Comparison of ENCODE assay signal across 18 cellular contexts in genomic region chr9:124499214-124499613, GRCh38. TPM values are rescaled to one million over a fixed set of nuclear protein-coding genes. Genes with fewer than 3 reads are reported as not detected.
A peak's percentile ranks its signal among the peaks of the same experiment; 100 is the strongest.
DNase-seq lines count a peak whose midpoint lies in the region; ATAC-seq, FAIRE-seq and TF ChIP-seq lines count a peak whose summit lies in the region.
"Had no signal": no experiment of that assay in that cellular context is flagged by ENCODE, and none has a peak within 500 bp of the region (broad histone marks: within the 10 kb centered on the region; RNA-seq: fewer than 3 reads in every experiment).

No MANE protein-coding gene starts in this region.

- H3K36me3 ChIP-seq in K562 (ENCODE audit: control insufficient read depth, insufficient read depth, low read length) (no peaks in the 10 kb centered on the region), HAP-1 (replicated peaks) (no peaks in the 10 kb centered on the region)

- no peak for TF ChIP-seq RAD21 in K562 (CRISPR knock-in tag; conservative IDR thresholded peaks at IDR 0.05 in 1 of 2, IDR thresholded peaks at IDR 0.05 in 1 of 2)

- no peak for FAIRE-seq in K562 (lab: Jason Lieb, UNC)
- FAIRE-seq: GM19239, H54 had no signal

- no peaks in the 10 kb centered on the region for H3K79me2 ChIP-seq in K562 (ENCODE audit: control insufficient read depth, insufficient read depth, low read length)

- peaks cover 23% of the 10 kb centered on the region; the same call in 1 of the 2 replicates for H4K20me1 ChIP-seq in K562 (replicated peaks; ENCODE audit: control insufficient read depth, insufficient read depth, low read length)

- H3K27me3 ChIP-seq in K562 (ENCODE audit: control insufficient read depth in 2 of 2, insufficient read depth in 2 of 2, low read length in 2 of 2) (peaks cover 29 to 85% of the 10 kb centered on the region in 2 experiments; a peak in 4 of 5 replicates), HAP-1 (ENCODE audit: low read depth) (peaks cover 17% of the 10 kb centered on the region)

- H3K4me2 ChIP-seq in K562 (ENCODE audit: insufficient read depth, low read length): no peak overlapping the region
- H3K4me2 ChIP-seq: KMS-11 had no signal

- H3K9ac ChIP-seq in K562 (ENCODE audit: insufficient read depth in 1 of 2, low read depth in 2 of 2, low read length in 2 of 2): no peak overlapping the region; a peak in 1 of 4 replicates
- H3K9ac ChIP-seq: KMS-11 had no signal

- no peaks in the 10 kb centered on the region for H3K9me1 ChIP-seq in K562 (ENCODE audit: control insufficient read depth, insufficient read depth, low read length)

- in situ Hi-C loops in K562 (cut with MboI): no loop called here
- in situ Hi-C loops in HAP-1 (cut with MboI; ENCODE audit: low sequenced_read_pairs): no loop called here

- no peak for TF ChIP-seq EP300 in K562 (IDR thresholded peaks at IDR 0.05; ENCODE audit: low read length)

- no peaks in the 10 kb centered on the region for H3K36me3 Mint-ChIP-seq in activated CD8-positive, alpha-beta T cell treated with anti-CD3 and anti-CD28 coated beads for 36 hours (ENCODE audit: low read depth)
- no peaks in the 10 kb centered on the region for H3K36me3 Mint-ChIP-seq in activated CD8-positive, alpha-beta T cell treated with anti-CD3 and anti-CD28 coated beads, Interleukin-2, amount 10 ng/mL, durations not matched to agents 7 days and 5 days (ENCODE audit: low read depth)

- H3K4me1 ChIP-seq in K562 (replicated peaks in 1 of 2; ENCODE audit: control insufficient read depth in 2 of 2, insufficient read depth in 2 of 2, low read length in 2 of 2): peaks cover 11 to 45% of the 10 kb centered on the region in 2 experiments; a peak in 3 of 5 replicates
- H3K4me1 ChIP-seq in HAP-1: no peaks in the 10 kb centered on the region

- intact Hi-C loops in activated CD8-positive, alpha-beta T cell treated with anti-CD3 and anti-CD28 coated beads for 36 hours (cut with micrococcal nuclease): no loop called here
- intact Hi-C loops in K562 (cut with micrococcal nuclease): no loop called here

- TF ChIP-seq CTCF in activated CD8-positive, alpha-beta T cell treated with anti-CD3 and anti-CD28 coated beads for 36 hours (IDR thresholded peaks at IDR 0.05): no peak
- TF ChIP-seq CTCF in K562 (IDR thresholded peaks at IDR 0.05 in 2 of 3, conservative IDR thresholded peaks at IDR 0.05 in 1 of 3; ENCODE audit: insufficient read depth in 2 of 3, low read depth in 1 of 3, low read length in 3 of 3): no peak

- no TSS peak for BruUV-seq in K562 (replicated peaks; lab: Mats Ljungman, UMichigan)

- CTCF ChIA-PET in activated CD8-positive, alpha-beta T cell treated with anti-CD3 and anti-CD28 coated beads for 36 hours (lab: Charles Lee): interaction anchor here (2.2 kb wide), 1 partner anchor 38 kb away, joined by 10 read pairs; no protein-coding TSS in a partner anchor
- CTCF ChIA-PET in activated CD8-positive, alpha-beta T cell treated with anti-CD3 and anti-CD28 coated beads, Interleukin-2, amount 10 ng/mL, durations not matched to agents 7 days and 5 days (lab: Charles Lee): no interaction called here
- CTCF ChIA-PET in K562 (lab: Yijun Ruan, JAX; ENCODE audit: low intra/inter-chr PET ratio): no interaction called here

- no peak overlapping the region for H3K4me3 Mint-ChIP-seq in activated CD8-positive, alpha-beta T cell treated with anti-CD3 and anti-CD28 coated beads for 36 hours
- H3K4me3 Mint-ChIP-seq in activated CD8-positive, alpha-beta T cell treated with anti-CD3 and anti-CD28 coated beads, Interleukin-2, amount 10 ng/mL, durations not matched to agents 7 days and 5 days: no peak overlapping the region

- TF ChIP-seq POLR2A in K562 (conservative IDR thresholded peaks at IDR 0.05): no peak

- H3K4me3 ChIP-seq in K562 (no peak overlapping the region), HAP-1 (no peak overlapping the region)

- no peak overlapping the region for H3K27ac ChIP-seq in K562 (ENCODE audit: extremely low read depth, low read depth, low read length)
- H3K27ac ChIP-seq: 22Rv1, KMS-11 had no signal

- POLR2A ChIA-PET in activated CD8-positive, alpha-beta T cell treated with anti-CD3 and anti-CD28 coated beads for 36 hours (lab: Charles Lee): interaction anchor here (0.6 kb wide), 1 partner anchor 87 kb away, joined by 4 read pairs; no protein-coding TSS in a partner anchor
- POLR2A ChIA-PET in activated CD8-positive, alpha-beta T cell treated with anti-CD3 and anti-CD28 coated beads, Interleukin-2, amount 10 ng/mL, durations not matched to agents 7 days and 5 days (lab: Charles Lee): no interaction called here
- POLR2A ChIA-PET in K562 (lab: Yijun Ruan, JAX): interaction anchor here (0.6 kb wide), 1 partner anchor 29 kb away, joined by 4 read pairs; no protein-coding TSS in a partner anchor

- no peak overlapping the region for H3K27ac Mint-ChIP-seq in activated CD8-positive, alpha-beta T cell treated with anti-CD3 and anti-CD28 coated beads for 36 hours
- no peak overlapping the region for H3K27ac Mint-ChIP-seq in activated CD8-positive, alpha-beta T cell treated with anti-CD3 and anti-CD28 coated beads, Interleukin-2, amount 10 ng/mL, durations not matched to agents 7 days and 5 days
- H3K27ac Mint-ChIP-seq: IgD-negative memory B cell had no signal

- WGBS in K562 (ENCODE audit: insufficient coverage, low coverage, missing lambda C conversion rate): 7% methylated on average over 2 of the region's 3 CpGs

- H3K4me1 Mint-ChIP-seq in activated CD8-positive, alpha-beta T cell treated with anti-CD3 and anti-CD28 coated beads for 36 hours (ENCODE audit: low read depth): peaks cover 41% of the 10 kb centered on the region
- peaks cover 26% of the 10 kb centered on the region for H3K4me1 Mint-ChIP-seq in activated CD8-positive, alpha-beta T cell treated with anti-CD3 and anti-CD28 coated beads, Interleukin-2, amount 10 ng/mL, durations not matched to agents 7 days and 5 days (ENCODE audit: low read depth)

- peaks cover 14% of the 10 kb centered on the region for H3K27me3 Mint-ChIP-seq in activated CD8-positive, alpha-beta T cell treated with anti-CD3 and anti-CD28 coated beads for 36 hours
- peaks cover 15% of the 10 kb centered on the region for H3K27me3 Mint-ChIP-seq in activated CD8-positive, alpha-beta T cell treated with anti-CD3 and anti-CD28 coated beads, Interleukin-2, amount 10 ng/mL, durations not matched to agents 7 days and 5 days (ENCODE audit: low read depth)

- H2AFZ ChIP-seq in K562 (ENCODE audit: low read depth, low read length): no peak overlapping the region

- H3K9me3 ChIP-seq in K562 (replicated peaks; ENCODE audit: control insufficient read depth, insufficient read depth, low read depth, low read length) (no peaks in the 10 kb centered on the region), HAP-1 (no peaks in the 10 kb centered on the region)

- no peak for ATAC-seq in activated CD8-positive, alpha-beta T cell treated with anti-CD3 and anti-CD28 coated beads for 36 hours
- ATAC-seq in activated CD8-positive, alpha-beta T cell treated with anti-CD3 and anti-CD28 coated beads, Interleukin-2, amount 10 ng/mL, durations not matched to agents 7 days and 5 days: no peak
- ATAC-seq in GM21360 (IDR thresholded peaks at IDR 0.05; ENCODE audit: unreplicated experiment) (peak; percentile 41), K562 (no peak), GM21381 (IDR thresholded peaks at IDR 0.05; ENCODE audit: unreplicated experiment) (no peak)

- H3K9me3 Mint-ChIP-seq in activated CD8-positive, alpha-beta T cell treated with anti-CD3 and anti-CD28 coated beads for 36 hours: no peaks in the 10 kb centered on the region
- H3K9me3 Mint-ChIP-seq in activated CD8-positive, alpha-beta T cell treated with anti-CD3 and anti-CD28 coated beads, Interleukin-2, amount 10 ng/mL, durations not matched to agents 7 days and 5 days (ENCODE audit: insufficient read depth): no peaks in the 10 kb centered on the region
- H3K9me3 Mint-ChIP-seq: IgD-negative memory B cell had no signal

- peak; percentile 28 for DNase-seq in activated CD8-positive, alpha-beta T cell treated with anti-CD3 and anti-CD28 coated beads for 36 hours
- DNase-seq in activated CD8-positive, alpha-beta T cell treated with anti-CD3 and anti-CD28 coated beads, Interleukin-2, amount 10 ng/mL, durations not matched to agents 7 days and 5 days: no peak
- DNase-seq in K562 (ENCODE audit: extremely low read depth in 1 of 4, low spot score in 3 of 4) (no peak), HAP-1 (ENCODE audit: low spot score in 2 of 2) (no peak), dermis blood vessel endothelial cell (no peak)
- DNase-seq: Calu3, DMS 273 treated with DMSO at 0.1 percent for 48 hours had no signal

RNA-seq across cellular contexts. Expression of gene NR5A1, which starts 8.0 kb away (rescaled TPM):
- not detected for total RNA-seq in activated CD8-positive, alpha-beta T cell treated with anti-CD3 and anti-CD28 coated beads for 36 hours
- total RNA-seq in activated CD8-positive, alpha-beta T cell treated with anti-CD3 and anti-CD28 coated beads, Interleukin-2, amount 10 ng/mL, durations not matched to agents 7 days and 5 days: not detected
- 0.65 TPM in 1 of 2 replicates, not detected in the other for total RNA-seq in K562 (2011; cell fraction: chromatin; rRNA removed; ENCODE audit: low replicate concordance)
- total RNA-seq in K562 (2011; cell fraction: nucleolus; rRNA removed): not detected in 2 replicates
- 0.15 TPM in 1 of 2 replicates, not detected in the other for total RNA-seq in K562 (2011; cell fraction: nucleoplasm; rRNA removed)
- total RNA-seq in K562 (2014; rRNA removed): 0.32 TPM in 1 of 2 replicates, not detected in the other
- not detected in 2 replicates for total RNA-seq in K562 (2014; rRNA removed; fragmentation: Illumina TruSeq; extraction: Trizol)
- not detected in 2 replicates for total RNA-seq in K562 (2015; rRNA removed; fragmentation: Illumina TruSeq; extraction: Trizol)
- 0.20 and 0.40 TPM in 2 replicates for total RNA-seq in K562 (2021)
- 0.11 TPM in 1 of 2 replicates, not detected in the other for polyA plus RNA-seq in K562 (2011; rRNA removed)
- polyA plus RNA-seq in K562 (2011; cell fraction: cytosol; rRNA removed): 0.49 TPM in 1 of 2 replicates, not detected in the other
- 0.26 TPM in 1 of 2 replicates, not detected in the other for polyA plus RNA-seq in K562 (2011; cell fraction: nucleus; rRNA removed)
- not detected in 2 replicates for polyA plus RNA-seq in K562 (2012)
- not detected in 2 replicates for polyA plus RNA-seq in K562 (2014; fragmentation: Illumina TruSeq; extraction: Trizol)
- not detected for polyA plus RNA-seq in K562 (2014; fragmentation: Nextera tagmentation; extraction: Ambion mirVana)
- not detected in 2 replicates for polyA plus RNA-seq in K562 (2014; rRNA removed)
- polyA minus RNA-seq in K562 (2011; rRNA and poly(A)+ RNA removed): not detected in 2 replicates
- not detected in 2 replicates for polyA minus RNA-seq in K562 (2011; cell fraction: cytosol; rRNA and poly(A)+ RNA removed)
- 0.27 TPM in 1 of 2 replicates, not detected in the other for polyA minus RNA-seq in K562 (2011; cell fraction: nucleus; rRNA and poly(A)+ RNA removed)
- total RNA-seq in dermis blood vessel endothelial cell: not detected in 2 replicates
- total RNA-seq: A673, Calu3, Daoy had no signal
- polyA plus RNA-seq: BJ, CD14-positive monocyte, IgD-negative memory B cell had no signal

RNA-seq across cellular contexts. Expression of gene ADGRD2, which starts 49.0 kb away (rescaled TPM):
- not detected for total RNA-seq in activated CD8-positive, alpha-beta T cell treated with anti-CD3 and anti-CD28 coated beads for 36 hours
- not detected for total RNA-seq in activated CD8-positive, alpha-beta T cell treated with anti-CD3 and anti-CD28 coated beads, Interleukin-2, amount 10 ng/mL, durations not matched to agents 7 days and 5 days
- total RNA-seq in K562 (2011; cell fraction: chromatin; rRNA removed; ENCODE audit: low replicate concordance): not detected in 2 replicates
- 0.17 TPM in 1 of 2 replicates, not detected in the other for total RNA-seq in K562 (2011; cell fraction: nucleolus; rRNA removed)
- total RNA-seq in K562 (2011; cell fraction: nucleoplasm; rRNA removed): not detected in 2 replicates
- total RNA-seq in K562 (2014; rRNA removed) (not detected in 2 replicates), K562 (2014; rRNA removed; fragmentation: Illumina TruSeq; extraction: Trizol) (not detected in 2 replicates), K562 (2015; rRNA removed; fragmentation: Illumina TruSeq; extraction: Trizol) (not detected in 2 replicates), K562 (2021) (not detected in 2 replicates), dermis blood vessel endothelial cell (not detected in 2 replicates)
- polyA plus RNA-seq in K562 (2011; rRNA removed) (not detected in 2 replicates), K562 (2014; fragmentation: Illumina TruSeq; extraction: Trizol) (not detected in 2 replicates), K562 (2014; fragmentation: Nextera tagmentation; extraction: Ambion mirVana) (not detected), K562 (2014; rRNA removed) (not detected in 2 replicates)
- not detected in 2 replicates for polyA plus RNA-seq in K562 (2011; cell fraction: cytosol; rRNA removed)
- polyA plus RNA-seq in K562 (2011; cell fraction: nucleus; rRNA removed): 0.28 TPM in 1 of 2 replicates, not detected in the other
- polyA plus RNA-seq in K562 (2012): not detected in 2 replicates
- polyA minus RNA-seq in K562 (2011; rRNA and poly(A)+ RNA removed): not detected in 2 replicates
- polyA minus RNA-seq in K562 (2011; cell fraction: cytosol; rRNA and poly(A)+ RNA removed): not detected in 2 replicates
- polyA minus RNA-seq in K562 (2011; cell fraction: nucleus; rRNA and poly(A)+ RNA removed): not detected in 2 replicates
- total RNA-seq: A673, Calu3 had no signal
- polyA plus RNA-seq: BJ, CD14-positive monocyte, IgD-negative memory B cell had no signal
